In the genomic region with DNA sequence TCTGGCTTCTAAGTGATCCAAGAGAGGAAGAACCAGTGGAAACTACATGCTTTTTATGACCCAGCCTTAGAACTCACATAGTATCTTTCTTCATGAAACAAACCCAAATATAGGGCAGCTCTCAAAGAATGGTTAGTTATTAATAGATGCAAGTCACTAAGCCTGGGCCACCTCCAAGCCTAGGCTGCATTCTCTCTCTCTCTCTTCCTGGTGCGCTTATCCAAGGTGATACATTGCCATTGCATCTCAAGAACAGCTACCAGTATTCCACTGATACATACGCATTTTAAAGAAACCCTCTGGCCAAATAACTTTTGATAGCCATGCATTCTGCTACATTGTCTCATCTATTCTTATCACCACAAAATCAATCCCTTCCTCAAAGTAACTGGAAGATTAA, we compare ENCODE assay signal across 32 cellular contexts.
"Had no signal": no experiment of that assay in that cellular context is flagged by ENCODE, and none has a peak within 500 bp of the region (broad histone marks: within the 10 kb centered on the region; RNA-seq: fewer than 3 reads in every experiment).

No MANE protein-coding gene starts in this region.

- H3K27ac ChIP-seq: adrenal gland, body of pancreas, colonic mucosa, epithelial cell of prostate, esophagus squamous epithelium, gastroesophageal sphincter, WERI-Rb-1 had no signal

- H3K9me3 Mint-ChIP-seq: activated B cell treated with CpG ODN at 0.5 μM for 24 hours; activated CD8-positive, alpha-beta T cell treated with anti-CD3 and anti-CD28 coated beads for 36 hours; activated naive CD8-positive, alpha-beta T cell treated with anti-CD3 and anti-CD28 coated beads for 36 hours; activated naive CD8-positive, alpha-beta T cell treated with anti-CD3 and anti-CD28 coated beads, Interleukin-2, amount 50 U/mL, for 24 hours; T-helper 2 cell treated with Interferon-gamma antibody and Interleukin-4, amounts not matched to agents 5 μg/mL and 100 μg/mL, for 36 hours had no signal

- H3K36me3 Mint-ChIP-seq: activated naive CD8-positive, alpha-beta T cell treated with anti-CD3 and anti-CD28 coated beads for 36 hours had no signal

- H3K36me3 ChIP-seq: adrenal gland, colonic mucosa, esophagus squamous epithelium, gastroesophageal sphincter, WERI-Rb-1 had no signal

- ATAC-seq: activated CD4-positive, CD25-positive, alpha-beta regulatory T cell treated with anti-CD3 and anti-CD28 coated beads, Interleukin-2, amount 50 U/mL, for 24 hours; activated CD8-positive, alpha-beta T cell treated with anti-CD3 and anti-CD28 coated beads for 36 hours; activated naive CD8-positive, alpha-beta T cell treated with anti-CD3 and anti-CD28 coated beads, Interleukin-2, amount 50 U/mL, for 24 hours; activated T-cell treated with anti-CD3 and anti-CD28 coated beads, Interleukin-2, amount 50 U/mL, for 4 hours; activated T-helper 17 cell treated with anti-CD3 and anti-CD28 coated beads, Interleukin-2, amount 50 U/mL, for 72 hours; body of pancreas; gastroesophageal sphincter; T-helper 17 cell had no signal

- H3K27ac Mint-ChIP-seq: activated B cell treated with CpG ODN at 0.5 μM for 24 hours; activated CD8-positive, alpha-beta T cell treated with anti-CD3 and anti-CD28 coated beads for 36 hours; activated naive CD8-positive, alpha-beta T cell treated with anti-CD3 and anti-CD28 coated beads for 36 hours; activated naive CD8-positive, alpha-beta T cell treated with anti-CD3 and anti-CD28 coated beads, Interleukin-2, amount 50 U/mL, for 24 hours; activated T-helper 17 cell treated with anti-CD3 and anti-CD28 coated beads, Interleukin-2, amount 50 U/mL, for 72 hours; T-helper 17 cell; T-helper 2 cell treated with Interferon-gamma antibody and Interleukin-4, amounts not matched to agents 5 μg/mL and 100 μg/mL, for 36 hours had no signal

- H3K4me3 ChIP-seq: adrenal gland, body of pancreas, colonic mucosa, esophagus squamous epithelium, gastroesophageal sphincter had no signal

- DNase-seq: activated B cell treated with CpG ODN at 0.5 μM for 24 hours; activated CD4-positive, alpha-beta T cell treated with anti-CD3 and anti-CD28 coated beads for 48 hours; activated CD4-positive, alpha-beta T cell treated with anti-CD3 and anti-CD28 coated beads, Interleukin-2, amount 50 U/mL, for 1 hour; activated CD4-positive, alpha-beta T cell treated with anti-CD3 and anti-CD28 coated beads, Interleukin-2, amount 50 U/mL, for 48 hours; activated CD8-positive, alpha-beta memory T cell treated with anti-CD3 and anti-CD28 coated beads for 24 hours; activated CD8-positive, alpha-beta T cell treated with anti-CD3 and anti-CD28 coated beads for 36 hours; activated effector memory CD4-positive, alpha-beta T cell treated with Interleukin-2 at 50 U/mL for 16 hours; activated gamma-delta T cell treated with Interleukin-2 at 50 U/mL for 16 hours; activated naive CD4-positive, alpha-beta T cell treated with anti-CD3 and anti-CD28 coated beads, Interleukin-2, amount 50 U/mL, for 16 hours; activated naive CD4-positive, alpha-beta T cell treated with Interleukin-2 at 50 U/mL for 16 hours; activated naive CD8-positive, alpha-beta T cell treated with anti-CD3 and anti-CD28 coated beads for 36 hours; activated naive CD8-positive, alpha-beta T cell treated with anti-CD3 and anti-CD28 coated beads, Interleukin-2, amount 50 U/mL, for 24 hours; activated T-cell treated with anti-CD3 and anti-CD28 coated beads, Interleukin-2, amount 50 U/mL, for 4 hours; adrenal gland; amygdala; aorta; body of pancreas; central memory CD4-positive, alpha-beta T cell; cerebellar nuclear complex; colonic mucosa; effector CD8-positive, alpha-beta T cell; esophagus squamous epithelium; foreskin melanocyte; T-helper 1 cell; T-helper 17 cell; T1000; WERI-Rb-1 had no signal

- H3K4me1 ChIP-seq: body of pancreas, colonic mucosa, esophagus squamous epithelium, gastroesophageal sphincter had no signal

- H3K9me3 ChIP-seq: adrenal gland, body of pancreas, colonic mucosa, esophagus squamous epithelium, gastroesophageal sphincter had no signal

- H3K27me3 ChIP-seq: adrenal gland, body of pancreas, colonic mucosa, esophagus squamous epithelium, gastroesophageal sphincter had no signal
